In genomic region chr14:35747379-35747778, GRCh38 we compare ENCODE assay signal across 1 cellular context.
A peak's percentile ranks its signal among the peaks of the same experiment; 100 is the strongest.
TF ChIP-seq lines count a peak whose summit lies in the region.

No MANE protein-coding gene starts in this region.

TF ChIP-seq in HEK293, 187 proteins besides CTCF, POLR2A, EP300 and RAD21 (continued from another document):
- TF ChIP-seq ZNF518A (tag by site-specific recombination; conservative IDR thresholded peaks at IDR 0.05; ENCODE audit: low read depth) (no peak), BCL6B (tag by site-specific recombination; IDR thresholded peaks at IDR 0.05) (peak; percentile 64), ZNF837 (tag by site-specific recombination; IDR thresholded peaks at IDR 0.05) (no peak), ZBTB6 (tag by site-specific recombination; IDR thresholded peaks at IDR 0.05) (no peak)
